Comparison of ENCODE assay signal across 17 cellular contexts in the genomic region with DNA sequence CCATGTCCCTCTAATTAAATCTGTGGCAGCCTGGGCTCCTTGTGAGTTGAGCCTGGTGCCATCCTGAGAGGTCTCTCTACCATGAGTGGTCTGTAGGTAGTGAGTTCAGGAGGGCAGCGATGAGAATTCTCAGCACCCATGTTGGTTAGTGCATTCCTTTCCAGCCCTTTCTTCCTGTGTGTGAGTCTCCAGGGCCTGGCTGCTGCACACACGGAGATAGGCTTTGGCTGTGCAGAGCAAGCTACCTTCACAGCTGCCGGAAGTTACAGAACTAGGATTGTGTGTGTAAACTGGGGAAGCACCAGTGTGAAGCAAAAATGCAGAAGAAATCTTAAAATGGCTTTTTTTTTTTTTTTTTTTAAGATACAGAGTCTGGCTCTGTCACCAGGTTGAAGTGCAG.
DNase-seq lines count a peak whose midpoint lies in the region; FAIRE-seq and TF ChIP-seq lines count a peak whose summit lies in the region.
"Had no signal": no experiment of that assay in that cellular context is flagged by ENCODE, and none has a peak within 500 bp of the region (broad histone marks: within the 10 kb centered on the region; RNA-seq: fewer than 3 reads in every experiment).

No MANE protein-coding gene starts in this region.

- DNase-seq in Daoy (ENCODE audit: low read depth) (peak; percentile 42), M059J (ENCODE audit: low read depth) (peak; percentile 18), astrocyte (ENCODE audit: low read depth) (peak; percentile 55), hepatocyte (ENCODE audit: low spot score) (no peak)
- no peak for DNase-seq in activated effector memory CD4-positive, alpha-beta T cell treated with anti-CD3 and anti-CD28 coated beads, Interleukin-2, amount 50 U/mL, for 16 hours
- no peak for DNase-seq in stimulated activated CD8-positive, alpha-beta memory T cell treated with anti-CD3 and anti-CD28 coated beads, Interleukin-4, amount 100 ng/mL, for 48 hours
- DNase-seq: C1 segment of cervical spinal cord; Calu3; CD4-positive, alpha-beta memory T cell; COR-L47; DMS53; DMS79 treated with DMSO at 0.1 percent for 48 hours; GOT3; H7; HCEC 1CT had no signal

- H3K36me3 ChIP-seq in astrocyte (ENCODE audit: insufficient read depth, low read length) (no peaks in the 10 kb centered on the region), hepatocyte (replicated peaks; ENCODE audit: insufficient read depth, low read depth) (no peaks in the 10 kb centered on the region)

- TF ChIP-seq CTCF in astrocyte (IDR thresholded peaks at IDR 0.05; ENCODE audit: insufficient read depth, low read depth, low read length) = no peak
- TF ChIP-seq CTCF in hepatocyte (IDR thresholded peaks at IDR 0.05; ENCODE audit: poor library complexity) = no peak

- H3K9me3 Mint-ChIP-seq in astrocyte (ENCODE audit: unreplicated experiment) = no peaks in the 10 kb centered on the region

- peaks cover 2% of the 10 kb centered on the region for H3K27me3 Mint-ChIP-seq in astrocyte (ENCODE audit: low read depth, unreplicated experiment)
- H3K27me3 Mint-ChIP-seq: CD4-positive, alpha-beta memory T cell had no signal

- H3K79me2 ChIP-seq in astrocyte (ENCODE audit: insufficient read depth, low read length) (no peaks in the 10 kb centered on the region), hepatocyte (no peaks in the 10 kb centered on the region)

- H3K27ac ChIP-seq in astrocyte (ENCODE audit: low read depth, low read length) (no peak overlapping the region), hepatocyte (no peak overlapping the region)

- H3K4me1 Mint-ChIP-seq in astrocyte (ENCODE audit: low read depth, unreplicated experiment) = peaks cover 19% of the 10 kb centered on the region
- H3K4me1 Mint-ChIP-seq: CD4-positive, alpha-beta memory T cell had no signal

- no peaks in the 10 kb centered on the region for H3K36me3 Mint-ChIP-seq in astrocyte (ENCODE audit: low read depth, unreplicated experiment)
- H3K36me3 Mint-ChIP-seq: CD4-positive, alpha-beta memory T cell had no signal

- no peaks in the 10 kb centered on the region for H3K9me2 ChIP-seq in hepatocyte (replicated peaks; ENCODE audit: insufficient read depth)

- H3K4me3 ChIP-seq in astrocyte (ENCODE audit: insufficient read depth, low read depth, low read length) (no peak overlapping the region), hepatocyte (no peak overlapping the region)

- H3K9ac ChIP-seq in astrocyte (ENCODE audit: low read length) = no peak overlapping the region

- no peak overlapping the region for H3K4me2 ChIP-seq in astrocyte (ENCODE audit: low read length)
- H3K4me2 ChIP-seq in hepatocyte = no peak overlapping the region

- H3K27ac Mint-ChIP-seq in astrocyte (ENCODE audit: unreplicated experiment) = peak overlapping the region; percentile 29
- H3K27ac Mint-ChIP-seq: CD4-positive, alpha-beta memory T cell had no signal

- WGBS in hepatocyte (ENCODE audit: low lambda C conversion rate, missing lambda C conversion rate) = 91% methylated on average over 3 of the region's 3 CpGs

- H3K4me1 ChIP-seq in astrocyte (ENCODE audit: insufficient read depth, low read length) = no peaks in the 10 kb centered on the region
- H3K4me1 ChIP-seq in hepatocyte (ENCODE audit: insufficient read depth) = no peaks in the 10 kb centered on the region

- H4K20me1 ChIP-seq in astrocyte (ENCODE audit: insufficient read depth, low read length) (no peaks in the 10 kb centered on the region), hepatocyte (ENCODE audit: insufficient read depth, poor library complexity, severe bottlenecking) (no peaks in the 10 kb centered on the region)

- H3K27me3 ChIP-seq in astrocyte (ENCODE audit: insufficient read depth, low read length) (no peaks in the 10 kb centered on the region), hepatocyte (no peaks in the 10 kb centered on the region)

- no peak overlapping the region for H3K4me3 Mint-ChIP-seq in astrocyte (ENCODE audit: unreplicated experiment)
- H3K4me3 Mint-ChIP-seq: CD4-positive, alpha-beta memory T cell had no signal

- H2AFZ ChIP-seq in astrocyte (ENCODE audit: low read depth, low read length) (no peak overlapping the region), hepatocyte (no peak overlapping the region)

- H3K9me3 ChIP-seq in astrocyte (ENCODE audit: insufficient read depth, low read depth, low read length) = no peaks in the 10 kb centered on the region
- no peaks in the 10 kb centered on the region for H3K9me3 ChIP-seq in hepatocyte (ENCODE audit: low read depth)

- no peak for FAIRE-seq in astrocyte (lab: Jason Lieb, UNC)
- FAIRE-seq: G401.6, GM12892 had no signal

Comparison
In these comparisons a context has a peak if more than half of its experiments do, and no peak if none do; other contexts are left out.
1. DNase-seq: peak in Daoy (single experiment), M059J (single experiment) and astrocyte (single experiment); none in activated effector memory CD4-positive, alpha-beta T cell treated with anti-CD3 and anti-CD28 coated beads, Interleukin-2, amount 50 U/mL, for 16 hours (single experiment), stimulated activated CD8-positive, alpha-beta memory T cell treated with anti-CD3 and anti-CD28 coated beads, Interleukin-4, amount 100 ng/mL, for 48 hours (single experiment) and hepatocyte (single experiment).